In the genomic region with DNA sequence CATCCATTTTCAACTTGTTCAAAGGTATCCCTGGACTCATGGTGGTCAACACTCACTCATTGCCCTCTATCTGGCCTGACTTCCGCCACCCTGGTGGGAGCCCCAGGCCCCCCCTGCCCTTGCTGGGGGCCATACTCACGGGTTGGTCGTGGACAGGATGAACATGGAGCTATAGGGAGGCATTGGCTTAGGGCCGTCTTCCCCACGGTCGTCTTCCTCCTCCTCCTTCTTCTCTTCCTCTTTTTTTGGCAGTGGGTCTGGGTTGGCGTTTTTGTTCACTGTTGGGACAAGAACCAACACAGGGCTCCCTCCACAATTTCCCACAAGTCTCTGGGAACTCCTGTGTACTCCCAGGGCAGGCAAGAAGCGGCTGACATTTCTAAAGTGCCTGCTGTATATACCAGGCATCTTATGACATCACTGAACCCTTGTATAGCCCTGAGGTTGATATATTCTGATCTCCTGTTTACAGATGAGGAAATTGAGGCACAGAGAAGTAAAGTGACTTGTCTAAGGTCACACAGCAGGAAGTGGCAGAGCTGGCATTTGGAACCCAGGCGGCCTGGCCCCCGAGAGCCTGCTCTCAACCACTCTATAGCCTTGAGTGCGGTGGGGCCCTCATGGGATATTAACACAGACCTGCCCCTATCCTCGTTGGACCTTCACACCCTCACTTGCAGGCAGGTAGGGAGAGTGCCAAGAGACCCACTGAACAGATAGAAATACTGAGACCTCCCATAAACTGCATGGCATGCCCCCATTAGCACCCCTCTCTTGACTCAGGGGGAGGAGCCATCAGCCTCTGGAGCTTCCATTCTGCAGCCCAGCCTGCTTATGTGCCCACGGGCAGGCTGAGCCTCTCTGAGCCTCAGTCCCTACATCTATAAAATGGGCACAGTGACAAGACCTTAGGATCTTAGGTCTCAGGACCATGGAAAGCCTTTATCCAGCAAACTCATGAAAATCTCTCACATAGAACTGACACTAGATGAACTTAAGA, we compare ENCODE assay signal across 16 cellular contexts.
"Had no signal": no experiment of that assay in that cellular context is flagged by ENCODE, and none has a peak within 500 bp of the region (broad histone marks: within the 10 kb centered on the region; RNA-seq: fewer than 3 reads in every experiment).

No MANE protein-coding gene starts in this region.

- H3K4me3 ChIP-seq: body of pancreas, esophagus squamous epithelium, ovary, psoas muscle, skin epidermis had no signal

- ATAC-seq: activated CD4-positive, alpha-beta T cell treated with anti-CD3 and anti-CD28 coated beads for 36 hours; body of pancreas; effector memory CD8-positive, alpha-beta T cell; left cardiac atrium; naive thymus-derived CD8-positive, alpha-beta T cell; psoas muscle; right cardiac atrium; WTC11 had no signal

- H3K27me3 ChIP-seq: body of pancreas, ovary had no signal

- DNase-seq: activated CD4-positive, alpha-beta T cell treated with anti-CD3 and anti-CD28 coated beads for 36 hours; activated CD4-positive, alpha-beta T cell treated with anti-CD3 and anti-CD28 coated beads, Interleukin-2, amount 50 U/mL, for 48 hours; activated gamma-delta T cell treated with Interleukin-2 at 50 U/mL for 16 hours; body of pancreas; dermis blood vessel endothelial cell; effector memory CD8-positive, alpha-beta T cell; esophagus squamous epithelium; immature natural killer cell; left cardiac atrium; naive thymus-derived CD8-positive, alpha-beta T cell; ovary; psoas muscle; right cardiac atrium; stimulated activated CD4-positive, alpha-beta T cell treated with anti-CD3 and anti-CD28 coated beads, Interleukin-2, amount 100 ng/mL, for 48 hours had no signal

- H3K27ac ChIP-seq: body of pancreas, esophagus squamous epithelium, ovary, psoas muscle, skin epidermis had no signal
